In the genomic region with DNA sequence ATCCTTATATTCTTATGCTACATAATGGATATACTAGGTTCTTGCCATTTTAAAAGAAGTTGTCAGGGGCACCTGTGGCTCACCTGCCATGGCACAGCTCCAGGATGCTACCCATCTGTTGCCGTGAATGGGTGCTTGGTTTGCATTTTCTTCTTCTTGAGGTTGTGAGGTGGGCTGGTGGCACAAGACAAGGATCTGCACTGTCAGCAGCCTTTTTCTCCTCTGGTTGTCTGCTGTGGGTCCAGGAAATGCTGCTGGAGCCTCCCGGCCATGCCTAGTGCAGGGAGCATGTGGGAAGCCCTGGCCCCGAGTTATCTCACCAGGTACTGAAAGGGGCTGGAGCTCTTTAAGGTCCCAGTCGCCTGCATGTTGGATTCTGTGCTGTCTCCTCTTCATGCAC, we compare ENCODE assay signal across 32 cellular contexts. TPM values are rescaled to one million over a fixed set of nuclear protein-coding genes. Genes with fewer than 3 reads are reported as not detected.
A peak's percentile ranks its signal among the peaks of the same experiment; 100 is the strongest.
DNase-seq lines count a peak whose midpoint lies in the region; ATAC-seq and TF ChIP-seq lines count a peak whose summit lies in the region.
"Had no signal": no experiment of that assay in that cellular context is flagged by ENCODE, and none has a peak within 500 bp of the region (broad histone marks: within the 10 kb centered on the region; RNA-seq: fewer than 3 reads in every experiment).

No MANE protein-coding gene starts in this region.

- H3K27me3 ChIP-seq in upper lobe of left lung: no peaks in the 10 kb centered on the region
- H3K27me3 ChIP-seq: pancreas, tibial nerve had no signal

- H3K9me3 ChIP-seq in upper lobe of left lung: peaks cover 0 to 25% (median 5%) of the 10 kb centered on the region in 4 donors
- H3K9me3 ChIP-seq: pancreas had no signal

- H3K4me3 ChIP-seq in fibroblast of pulmonary artery (replicated peaks; ENCODE audit: low read depth, low read length) (peak overlapping the region; percentile 87), upper lobe of left lung (peak overlapping the region in 3 of 4 donors; percentile 7 to 75 (median 68))
- H3K4me3 ChIP-seq: cardiac muscle cell had no signal

- H3K4me3 Mint-ChIP-seq in activated CD4-positive, alpha-beta memory T cell treated with anti-CD3 and anti-CD28 coated beads for 36 hours: no peak overlapping the region
- no peak overlapping the region for H3K4me3 Mint-ChIP-seq in activated CD4-positive, alpha-beta memory T cell treated with anti-CD3 and anti-CD28 coated beads, Interleukin-2, amount 10 ng/mL, durations not matched to agents 7 days and 5 days
- H3K4me3 Mint-ChIP-seq in osteocyte (ENCODE audit: unreplicated experiment): peak overlapping the region; percentile 35
- H3K4me3 Mint-ChIP-seq: activated CD8-positive, alpha-beta T cell treated with anti-CD3 and anti-CD28 coated beads, Interleukin-2, amount 10 ng/mL, durations not matched to agents 7 days and 5 days; endodermal cell; stimulated activated naive CD8-positive, alpha-beta T cell treated with anti-CD3 and anti-CD28 coated beads, Interleukin-15, amount 100 ng/mL, for 72 hours had no signal

- peak overlapping the region in 2 of 4 donors; percentile 95 to 97 for H3K27ac ChIP-seq in upper lobe of left lung
- H3K27ac ChIP-seq: cardiac muscle cell, tibial nerve had no signal

- no peak for TF ChIP-seq EP300 in upper lobe of left lung (IDR thresholded peaks at IDR 0.05)

- H3K27me3 Mint-ChIP-seq in activated CD4-positive, alpha-beta memory T cell treated with anti-CD3 and anti-CD28 coated beads for 36 hours: peaks cover 30% of the 10 kb centered on the region
- peaks cover 32% of the 10 kb centered on the region for H3K27me3 Mint-ChIP-seq in activated CD4-positive, alpha-beta memory T cell treated with anti-CD3 and anti-CD28 coated beads, Interleukin-2, amount 10 ng/mL, durations not matched to agents 7 days and 5 days
- H3K27me3 Mint-ChIP-seq in osteocyte (ENCODE audit: unreplicated experiment): no peaks in the 10 kb centered on the region

- H3K4me1 ChIP-seq in upper lobe of left lung: peaks cover 33 to 75% (median 39%) of the 10 kb centered on the region in 4 donors

- CTCF ChIA-PET in activated CD4-positive, alpha-beta memory T cell treated with anti-CD3 and anti-CD28 coated beads for 36 hours (lab: Charles Lee): interaction anchor here (1.0 kb wide), 1 partner anchor 21 kb away, joined by 4 read pairs; no protein-coding TSS in a partner anchor
- CTCF ChIA-PET in activated CD4-positive, alpha-beta memory T cell treated with anti-CD3 and anti-CD28 coated beads, Interleukin-2, amount 10 ng/mL, durations not matched to agents 7 days and 5 days (lab: Charles Lee): no interaction called here

- intact Hi-C loops in activated CD4-positive, alpha-beta memory T cell treated with anti-CD3 and anti-CD28 coated beads for 36 hours (cut with micrococcal nuclease): no loop called here

- H3K9me3 Mint-ChIP-seq in activated CD4-positive, alpha-beta memory T cell treated with anti-CD3 and anti-CD28 coated beads for 36 hours: peaks cover 67% of the 10 kb centered on the region
- peaks cover 61% of the 10 kb centered on the region for H3K9me3 Mint-ChIP-seq in activated CD4-positive, alpha-beta memory T cell treated with anti-CD3 and anti-CD28 coated beads, Interleukin-2, amount 10 ng/mL, durations not matched to agents 7 days and 5 days
- H3K9me3 Mint-ChIP-seq in osteocyte (ENCODE audit: unreplicated experiment): peaks cover 14% of the 10 kb centered on the region

- ATAC-seq in upper lobe of left lung (ENCODE audit: low FRiP score in 2 of 2) (no peak), HG02870 (IDR thresholded peaks at IDR 0.05; ENCODE audit: unreplicated experiment) (no peak), HG03520 (IDR thresholded peaks at IDR 0.05; ENCODE audit: unreplicated experiment) (no peak), GM21737 (IDR thresholded peaks at IDR 0.05; ENCODE audit: unreplicated experiment) (no peak)
- ATAC-seq: activated CD8-positive, alpha-beta T cell treated with anti-CD3 and anti-CD28 coated beads, Interleukin-2, amount 10 ng/mL, durations not matched to agents 7 days and 5 days; activated naive CD4-positive, alpha-beta T cell treated with anti-CD3 and anti-CD28 coated beads, Interleukin-2, amount 50 U/mL, for 72 hours; HCT116; pancreas; Right ventricle myocardium inferior; stimulated activated naive CD8-positive, alpha-beta T cell treated with anti-CD3 and anti-CD28 coated beads, Interleukin-15, amount 100 ng/mL, for 72 hours had no signal

- POLR2A ChIA-PET in activated CD4-positive, alpha-beta memory T cell treated with anti-CD3 and anti-CD28 coated beads for 36 hours (lab: Charles Lee): no interaction called here
- POLR2A ChIA-PET in activated CD4-positive, alpha-beta memory T cell treated with anti-CD3 and anti-CD28 coated beads, Interleukin-2, amount 10 ng/mL, durations not matched to agents 7 days and 5 days (lab: Charles Lee): no interaction called here

- H3K27ac Mint-ChIP-seq in activated CD4-positive, alpha-beta memory T cell treated with anti-CD3 and anti-CD28 coated beads for 36 hours: peak overlapping the region; percentile 1
- no peak overlapping the region for H3K27ac Mint-ChIP-seq in activated CD4-positive, alpha-beta memory T cell treated with anti-CD3 and anti-CD28 coated beads, Interleukin-2, amount 10 ng/mL, durations not matched to agents 7 days and 5 days
- no peak overlapping the region for H3K27ac Mint-ChIP-seq in osteocyte (ENCODE audit: unreplicated experiment)
- H3K27ac Mint-ChIP-seq: activated CD8-positive, alpha-beta T cell treated with anti-CD3 and anti-CD28 coated beads, Interleukin-2, amount 10 ng/mL, durations not matched to agents 7 days and 5 days; activated naive CD4-positive, alpha-beta T cell treated with anti-CD3 and anti-CD28 coated beads, Interleukin-2, amount 50 U/mL, for 72 hours; activated T-helper 2 cell treated with anti-CD3 and anti-CD28 coated beads, Interferon-gamma antibody, Interleukin-2, Interleukin-4, amounts not matched to agents 10 μg/mL and 5 μg/mL and 100 μg/mL, durations not matched to agents 14 hours and 24 hours and 36 hours; endodermal cell; stimulated activated naive CD8-positive, alpha-beta T cell treated with anti-CD3 and anti-CD28 coated beads, Interleukin-15, amount 100 ng/mL, for 72 hours had no signal

- 95% methylated on average over 4 of the region's 4 CpGs; no CpG with 5 or more reads in 1 of the 2 donors for WGBS in upper lobe of left lung, 2 donors

- TF ChIP-seq POLR2A in upper lobe of left lung (IDR thresholded peaks at IDR 0.05): no peak

- peaks cover 76% of the 10 kb centered on the region for H3K36me3 Mint-ChIP-seq in activated CD4-positive, alpha-beta memory T cell treated with anti-CD3 and anti-CD28 coated beads for 36 hours
- H3K36me3 Mint-ChIP-seq in activated CD4-positive, alpha-beta memory T cell treated with anti-CD3 and anti-CD28 coated beads, Interleukin-2, amount 10 ng/mL, durations not matched to agents 7 days and 5 days (ENCODE audit: low read depth): peaks cover 65% of the 10 kb centered on the region
- peaks cover 39% of the 10 kb centered on the region for H3K36me3 Mint-ChIP-seq in osteocyte (ENCODE audit: unreplicated experiment)

- peaks cover 0 to 30% (median 10%) of the 10 kb centered on the region in 4 donors for H3K36me3 ChIP-seq in upper lobe of left lung
- H3K36me3 ChIP-seq: cardiac muscle cell, pancreas had no signal

- H3K4me1 Mint-ChIP-seq in activated CD4-positive, alpha-beta memory T cell treated with anti-CD3 and anti-CD28 coated beads for 36 hours (ENCODE audit: low read depth): peaks cover 43% of the 10 kb centered on the region
- H3K4me1 Mint-ChIP-seq in activated CD4-positive, alpha-beta memory T cell treated with anti-CD3 and anti-CD28 coated beads, Interleukin-2, amount 10 ng/mL, durations not matched to agents 7 days and 5 days: peaks cover 10% of the 10 kb centered on the region
- H3K4me1 Mint-ChIP-seq in osteocyte (ENCODE audit: unreplicated experiment): peaks cover 72% of the 10 kb centered on the region

- DNase-seq in activated CD4-positive, alpha-beta memory T cell treated with anti-CD3 and anti-CD28 coated beads for 36 hours: no peak
- DNase-seq in activated CD4-positive, alpha-beta memory T cell treated with anti-CD3 and anti-CD28 coated beads, Interleukin-2, amount 10 ng/mL, durations not matched to agents 7 days and 5 days: no peak
- DNase-seq in fibroblast of pulmonary artery (ENCODE audit: low read depth) (no peak), osteocyte (ENCODE audit: extremely low spot score, unreplicated experiment) (no peak), upper lobe of left lung (no peak)
- DNase-seq: 8988T; activated CD4-positive, CD25-positive, alpha-beta regulatory T cell treated with anti-CD3 and anti-CD28 coated beads, Interleukin-2, amount 50 U/mL, for 72 hours; activated CD8-positive, alpha-beta T cell treated with anti-CD3 and anti-CD28 coated beads, Interleukin-2, amount 10 ng/mL, durations not matched to agents 7 days and 5 days; anterior cingulate cortex; Calu3; cortex of kidney; DMS79; endodermal cell; GDM1; kidney glomerular epithelial cell; NCI-H1436 treated with DMSO at 0.1 percent for 48 hours; NCI-H2107; NCI-H345; NCI-H69; pancreas; spleen; stimulated activated naive CD8-positive, alpha-beta T cell treated with anti-CD3 and anti-CD28 coated beads, Interleukin-15, amount 100 ng/mL, for 72 hours had no signal

- TF ChIP-seq CTCF in fibroblast of pulmonary artery (IDR thresholded peaks at IDR 0.05; ENCODE audit: low read length, missing control alignments): no peak
- no peak for TF ChIP-seq CTCF in osteocyte (IDR thresholded peaks at IDR 0.05)
- no peak for TF ChIP-seq CTCF in upper lobe of left lung (IDR thresholded peaks at IDR 0.05)

RNA-seq across cellular contexts. Expression of gene IL1R1, which starts 2.6 kb away (rescaled TPM):
- total RNA-seq in activated CD4-positive, alpha-beta memory T cell treated with anti-CD3 and anti-CD28 coated beads for 36 hours: 10 to 100 TPM; 20.3 to 20.4 TPM
- total RNA-seq in activated CD4-positive, alpha-beta memory T cell treated with anti-CD3 and anti-CD28 coated beads, Interleukin-2, amount 10 ng/mL, durations not matched to agents 7 days and 5 days: 1 to 10 TPM; 1.3 to 1.5 TPM
- 56.3 and 59.8 TPM in 2 replicates for total RNA-seq in osteocyte
- total RNA-seq in upper lobe of left lung: 100 to 1,000 TPM in 3 of 6 donors, 10 to 100 TPM in 3; 48.2 to 148 (median 111) TPM
- total RNA-seq: activated CD8-positive, alpha-beta T cell treated with anti-CD3 and anti-CD28 coated beads, Interleukin-2, amount 10 ng/mL, durations not matched to agents 7 days and 5 days had no signal

RNA-seq across cellular contexts. Expression of gene IL1RL2, which starts 41.7 kb away (rescaled TPM):
- total RNA-seq in activated CD4-positive, alpha-beta memory T cell treated with anti-CD3 and anti-CD28 coated beads for 36 hours: 1 to 10 TPM; 1.1 to 1.7 TPM
- not detected for total RNA-seq in activated CD4-positive, alpha-beta memory T cell treated with anti-CD3 and anti-CD28 coated beads, Interleukin-2, amount 10 ng/mL, durations not matched to agents 7 days and 5 days
- total RNA-seq in osteocyte (0.21 TPM in 1 of 2 replicates, not detected in the other), upper lobe of left lung (1 to 10 TPM in 3 of 6 donors, under 1 TPM in 2, not detected in 1; 0.57 to 1.7 (median 1.4) TPM)
- total RNA-seq: activated CD8-positive, alpha-beta T cell treated with anti-CD3 and anti-CD28 coated beads, Interleukin-2, amount 10 ng/mL, durations not matched to agents 7 days and 5 days; activated T-helper 2 cell treated with anti-CD3 and anti-CD28 coated beads, Interferon-gamma antibody, Interleukin-2, Interleukin-4, amounts not matched to agents 10 μg/mL and 5 μg/mL and 100 μg/mL, durations not matched to agents 14 hours and 24 hours and 36 hours; cardiac muscle cell; Right ventricle myocardium inferior; T-helper 2 cell treated with Interferon-gamma antibody and Interleukin-4, amounts not matched to agents 100 ng/mL and 5 ng/mL, for 36 hours had no signal

Comparison
In these comparisons a context has a peak if more than half of its experiments do, and no peak if none do; other contexts are left out.
1. RNA of gene IL1R1, which starts 2.6 kb away (total RNA-seq): 48.2 to 148 TPM in upper lobe of left lung, 56.3 to 59.8 TPM in osteocyte and 20.3 to 20.4 TPM in activated CD4-positive, alpha-beta memory T cell treated with anti-CD3 and anti-CD28 coated beads for 36 hours; 1.3 to 1.5 TPM in activated CD4-positive, alpha-beta memory T cell treated with anti-CD3 and anti-CD28 coated beads, Interleukin-2, amount 10 ng/mL, durations not matched to agents 7 days and 5 days; every median in the first group is over 4 times any median in the second.